Comparison of ENCODE assay signal across 1 cellular context in the genomic region with DNA sequence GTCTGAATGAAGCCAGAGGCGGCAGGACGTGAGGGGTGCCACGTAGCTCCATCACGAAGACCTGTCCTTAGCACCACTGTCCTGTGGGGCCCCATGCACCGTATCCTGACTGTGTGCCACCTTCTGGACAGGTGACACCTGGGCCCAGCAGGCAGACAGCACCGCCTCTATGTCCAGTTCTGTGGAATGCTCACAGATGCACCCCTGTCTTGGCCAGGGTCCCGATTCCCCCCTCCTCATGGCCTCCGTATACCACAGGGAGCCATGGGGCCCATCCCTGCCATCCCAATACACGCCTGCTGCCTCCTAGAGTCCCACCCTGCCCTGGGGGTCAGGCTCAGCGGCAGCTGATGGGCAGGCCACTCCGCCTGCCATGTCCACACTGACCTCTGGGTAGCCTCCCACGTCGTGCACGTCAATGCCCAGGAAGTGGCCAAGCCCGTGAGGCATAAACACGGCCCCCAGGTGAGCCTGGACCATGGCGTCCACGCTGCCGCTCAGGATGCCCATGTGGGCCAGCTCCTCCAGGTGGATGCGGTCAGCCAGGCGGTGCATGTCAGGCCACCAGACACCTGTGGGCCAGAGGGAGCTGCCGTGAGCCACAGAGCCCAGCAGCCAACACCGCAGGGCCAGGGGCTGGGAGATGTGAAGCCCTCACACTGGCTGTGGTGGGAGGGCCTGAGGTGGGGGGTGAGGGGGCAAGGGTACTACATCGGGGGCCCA.
TF ChIP-seq lines count a peak whose summit lies in the region.

No MANE protein-coding gene starts in this region.

TF ChIP-seq in K562, 482 proteins besides CTCF, POLR2A, EP300 and RAD21 (continued from another document):
- TF ChIP-seq, protein P1, sequence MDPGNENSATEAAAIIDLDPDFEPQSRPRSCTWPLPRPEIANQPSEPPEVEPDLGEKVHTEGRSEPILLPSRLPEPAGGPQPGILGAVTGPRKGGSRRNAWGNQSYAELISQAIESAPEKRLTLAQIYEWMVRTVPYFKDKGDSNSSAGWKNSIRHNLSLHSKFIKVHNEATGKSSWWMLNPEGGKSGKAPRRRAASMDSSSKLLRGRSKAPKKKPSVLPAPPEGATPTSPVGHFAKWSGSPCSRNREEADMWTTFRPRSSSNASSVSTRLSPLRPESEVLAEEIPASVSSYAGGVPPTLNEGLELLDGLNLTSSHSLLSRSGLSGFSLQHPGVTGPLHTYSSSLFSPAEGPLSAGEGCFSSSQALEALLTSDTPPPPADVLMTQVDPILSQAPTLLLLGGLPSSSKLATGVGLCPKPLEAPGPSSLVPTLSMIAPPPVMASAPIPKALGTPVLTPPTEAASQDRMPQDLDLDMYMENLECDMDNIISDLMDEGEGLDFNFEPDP (CRISPR knock-in tag; IDR thresholded peaks at IDR 0.05) = no peak
